8 cellular contexts compared by ENCODE assay signal in genomic region chr7:1537631-1538412, GRCh38. TPM values are rescaled to one million over a fixed set of nuclear protein-coding genes. Genes with fewer than 3 reads are reported as not detected.
A peak's percentile ranks its signal among the peaks of the same experiment; 100 is the strongest.
DNase-seq lines count a peak whose midpoint lies in the region; ATAC-seq and TF ChIP-seq lines count a peak whose summit lies in the region.

No MANE protein-coding gene starts in this region.

- peaks cover 0 to 64% of the 10 kb centered on the region in 2 donors for H3K36me3 ChIP-seq in left lung
- H3K36me3 ChIP-seq in stomach smooth muscle (ENCODE audit: control insufficient read depth in 2 of 2, insufficient read depth in 2 of 2, low read length in 2 of 2), result peaks cover 7 to 14% of the 10 kb centered on the region in 2 donors

- intact Hi-C loops in left lung (cut with DNase I), result no loop called here

- H3K9me3 ChIP-seq in left lung, result no peaks in the 10 kb centered on the region
- no peaks in the 10 kb centered on the region for H3K9me3 ChIP-seq in stomach smooth muscle (ENCODE audit: control insufficient read depth in 2 of 2, low read length in 2 of 2)

- H3K4me1 ChIP-seq in left lung, result peaks cover 39 to 62% of the 10 kb centered on the region in 2 donors
- H3K4me1 ChIP-seq in stomach smooth muscle (ENCODE audit: control insufficient read depth, insufficient read depth, low read length), result peaks cover 46% of the 10 kb centered on the region

- ATAC-seq in left lung (peak; percentile 19), GM18909 (IDR thresholded peaks at IDR 0.05; ENCODE audit: poor library complexity, unreplicated experiment) (no peak)

- H3K27ac ChIP-seq in left lung, result peak overlapping the region; percentile 89 to 94
- peak overlapping the region; percentile 98 for H3K27ac ChIP-seq in stomach smooth muscle (ENCODE audit: low read length)

- H3K27me3 ChIP-seq in left lung (no peaks in the 10 kb centered on the region), stomach smooth muscle (ENCODE audit: control insufficient read depth in 1 of 2, insufficient read depth in 2 of 2, low read length in 2 of 2) (no peaks in the 10 kb centered on the region)

- H3K9ac ChIP-seq in stomach smooth muscle (ENCODE audit: low read length in 2 of 2), result peak overlapping the region; percentile 85 to 92

- H3K4me3 ChIP-seq in choroid plexus epithelial cell (ENCODE audit: low read depth, low read length) (peak overlapping the region; percentile 58), left lung (peak overlapping the region; percentile 15 to 38), stomach smooth muscle (ENCODE audit: low read length in 2 of 2) (peak overlapping the region; percentile 77 to 81)

- DNase-seq in C1 segment of cervical spinal cord (lab: John Stamatoyannopoulos, UW) (peak in 10 of 14 donors; percentile 6 to 87 (median 20)), NCI-H1694 treated with DMSO at 0.1 percent for 48 hours (lab: John Stamatoyannopoulos, UW) (peak; percentile 19), choroid plexus epithelial cell (ENCODE audit: low read depth) (peak; percentile 99), left lung (peak; percentile 81 to 84), GM19240 (ENCODE audit: insufficient read length, low spot score) (no peak), NCI-H2171 treated with DMSO at 0.1 percent for 48 hours (lab: John Stamatoyannopoulos, UW) (no peak)

- TF ChIP-seq CTCF in choroid plexus epithelial cell (conservative IDR thresholded peaks at IDR 0.05; ENCODE audit: low read depth, low read length) (no peak), left lung (IDR thresholded peaks at IDR 0.05) (no peak)

RNA-seq across cellular contexts. Expression of gene MAFK, which starts 7.3 kb away (rescaled TPM):
- 10 to 100 TPM; 36.8 to 49.7 TPM for total RNA-seq in left lung

RNA-seq across cellular contexts. Expression of gene TMEM184A, which starts 18.2 kb away (rescaled TPM):
- 1 to 10 TPM; 7.9 to 9.7 TPM for total RNA-seq in left lung

RNA-seq across cellular contexts. Expression of gene PSMG3, which starts 32.0 kb away (rescaled TPM):
- 10 to 100 TPM; 22.4 to 25.3 TPM for total RNA-seq in left lung

RNA-seq across cellular contexts. Expression of gene INTS1, which starts 33.6 kb away (rescaled TPM):
- 10 to 100 TPM; 70.1 to 80.9 TPM for total RNA-seq in left lung

Comparison
In these comparisons a context has a peak if more than half of its experiments do, and no peak if none do; other contexts are left out.
1. DNase-seq: peak in C1 segment of cervical spinal cord (10 of 14), NCI-H1694 treated with DMSO at 0.1 percent for 48 hours (single experiment), choroid plexus epithelial cell (single experiment) and left lung (2 of 2); none in GM19240 (single experiment) and NCI-H2171 treated with DMSO at 0.1 percent for 48 hours (single experiment).
2. H3K4me3 ChIP-seq: peak in every context shown above with its lines; median percentile 79 in stomach smooth muscle; 58 in choroid plexus epithelial cell; 26 in left lung.